Comparison of ENCODE assay signal across 1 cellular context in genomic region chr3:47865192-47865591, GRCh38.
TF ChIP-seq lines count a peak whose summit lies in the region.

No MANE protein-coding gene starts in this region.

TF ChIP-seq in IMR-90, 13 proteins besides CTCF, POLR2A, EP300 and RAD21 (continued from another document):
- TF ChIP-seq, protein P1, sequence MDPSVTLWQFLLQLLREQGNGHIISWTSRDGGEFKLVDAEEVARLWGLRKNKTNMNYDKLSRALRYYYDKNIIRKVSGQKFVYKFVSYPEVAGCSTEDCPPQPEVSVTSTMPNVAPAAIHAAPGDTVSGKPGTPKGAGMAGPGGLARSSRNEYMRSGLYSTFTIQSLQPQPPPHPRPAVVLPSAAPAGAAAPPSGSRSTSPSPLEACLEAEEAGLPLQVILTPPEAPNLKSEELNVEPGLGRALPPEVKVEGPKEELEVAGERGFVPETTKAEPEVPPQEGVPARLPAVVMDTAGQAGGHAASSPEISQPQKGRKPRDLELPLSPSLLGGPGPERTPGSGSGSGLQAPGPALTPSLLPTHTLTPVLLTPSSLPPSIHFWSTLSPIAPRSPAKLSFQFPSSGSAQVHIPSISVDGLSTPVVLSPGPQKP (IDR thresholded peaks at IDR 0.05; ENCODE audit: borderline replicate concordance, low read depth, low read length): no peak
- no peak for TF ChIP-seq RCOR1 (IDR thresholded peaks at IDR 0.05; ENCODE audit: insufficient replicate concordance, low read length)
- TF ChIP-seq MXI1 (IDR thresholded peaks at IDR 0.05; ENCODE audit: borderline replicate concordance, low read depth, low read length): no peak
- TF ChIP-seq MAFK (IDR thresholded peaks at IDR 0.05; ENCODE audit: low read depth, low read length): no peak
- no peak for TF ChIP-seq NFE2L2 (IDR thresholded peaks at IDR 0.05; ENCODE audit: low read depth, low read length)
- no peak for TF ChIP-seq RFX5 (IDR thresholded peaks at IDR 0.05; ENCODE audit: low read depth, low read length)
- no peak for TF ChIP-seq CEBPB (IDR thresholded peaks at IDR 0.05; ENCODE audit: low read depth, low read length)
- no peak for TF ChIP-seq USF2 (IDR thresholded peaks at IDR 0.05; ENCODE audit: low read depth, low read length)
- no peak for TF ChIP-seq BHLHE40 (IDR thresholded peaks at IDR 0.05; ENCODE audit: low read depth, low read length)
- TF ChIP-seq MAZ (IDR thresholded peaks at IDR 0.05; ENCODE audit: borderline replicate concordance, low read depth, low read length): no peak
- no peak for TF ChIP-seq SMC3 (IDR thresholded peaks at IDR 0.05; ENCODE audit: low read depth, low read length)
